20 cellular contexts compared by ENCODE assay signal in the genomic region with DNA sequence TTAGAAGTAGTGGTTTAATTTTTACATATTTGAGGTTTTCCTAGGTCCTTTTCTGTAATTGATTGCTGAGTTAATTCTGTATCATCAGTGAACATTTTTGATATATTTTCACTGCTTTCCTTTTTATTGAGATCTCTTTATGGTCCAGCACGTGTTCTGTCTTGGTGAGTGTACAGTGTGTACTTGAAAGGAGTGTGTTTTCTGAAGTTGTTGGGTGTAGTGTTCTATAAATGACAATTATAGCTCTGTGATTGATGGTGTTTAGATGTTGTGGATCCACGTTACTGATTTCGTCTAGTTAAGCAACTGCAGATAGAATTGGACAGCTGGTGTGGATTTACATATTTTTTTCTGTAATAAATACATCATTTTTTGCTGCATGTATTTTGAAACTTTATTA. TPM values are rescaled to one million over a fixed set of nuclear protein-coding genes. Genes with fewer than 3 reads are reported as not detected.
DNase-seq lines count a peak whose midpoint lies in the region; ATAC-seq, FAIRE-seq and TF ChIP-seq lines count a peak whose summit lies in the region.
"Had no signal": no experiment of that assay in that cellular context is flagged by ENCODE, and none has a peak within 500 bp of the region (broad histone marks: within the 10 kb centered on the region; RNA-seq: fewer than 3 reads in every experiment).

No MANE protein-coding gene starts in this region.

- H3K36me3 ChIP-seq in breast epithelium, result no peaks in the 10 kb centered on the region
- H3K36me3 ChIP-seq in K562 (ENCODE audit: control insufficient read depth, insufficient read depth, low read length), result peaks cover 5% of the 10 kb centered on the region; the same call in 1 of the 3 replicates
- H3K36me3 ChIP-seq in mucosa of descending colon (ENCODE audit: low read depth), result no peaks in the 10 kb centered on the region
- no peaks in the 10 kb centered on the region for H3K36me3 ChIP-seq in CD8-positive, alpha-beta T cell (ENCODE audit: insufficient read depth, low read length)
- H3K36me3 ChIP-seq: thyroid gland had no signal

- H3K4me1 ChIP-seq in breast epithelium (no peaks in the 10 kb centered on the region), K562 (replicated peaks in 1 of 2; ENCODE audit: control insufficient read depth in 2 of 2, insufficient read depth in 2 of 2, low read length in 2 of 2) (peaks cover 3 to 11% of the 10 kb centered on the region in 2 experiments; a peak in 4 of 5 replicates), mucosa of descending colon (ENCODE audit: low read depth) (peaks cover 48% of the 10 kb centered on the region)
- H3K4me1 ChIP-seq in CD8-positive, alpha-beta T cell (ENCODE audit: insufficient read depth, low read length), result peaks cover 38% of the 10 kb centered on the region

- no peaks in the 10 kb centered on the region for H3K27me3 Mint-ChIP-seq in MCF 10A (ENCODE audit: insufficient read depth, unreplicated experiment)
- no peaks in the 10 kb centered on the region for H3K27me3 Mint-ChIP-seq in CD8-positive, alpha-beta T cell (ENCODE audit: low read depth)
- H3K27me3 Mint-ChIP-seq: activated CD4-positive, alpha-beta memory T cell treated with anti-CD3 and anti-CD28 coated beads for 36 hours; activated naive CD8-positive, alpha-beta T cell treated with anti-CD3 and anti-CD28 coated beads, Interleukin-2, amount 10 ng/mL, durations not matched to agents 7 days and 5 days had no signal

- peak overlapping the region; percentile 76 for H3K27ac Mint-ChIP-seq in MCF 10A (ENCODE audit: low read depth, unreplicated experiment)
- no peak overlapping the region for H3K27ac Mint-ChIP-seq in CD8-positive, alpha-beta T cell
- H3K27ac Mint-ChIP-seq: activated CD4-positive, alpha-beta memory T cell treated with anti-CD3 and anti-CD28 coated beads for 36 hours; activated naive CD8-positive, alpha-beta T cell treated with anti-CD3 and anti-CD28 coated beads, Interleukin-2, amount 10 ng/mL, durations not matched to agents 7 days and 5 days; T-helper 1 cell treated with Interleukin-12 subunit alpha and Interleukin-12 subunit beta and Interleukin-4 antibody, amounts not matched to agents 30 μg/mL and 1 μg/mL, for 36 hours had no signal

- H3K4me3 ChIP-seq in breast epithelium, result no peak overlapping the region
- H3K4me3 ChIP-seq in K562, result 0 out of 2 replicates have a peak overlapping the region, but pooled peaks have one; percentile 19
- no peak overlapping the region for H3K4me3 ChIP-seq in mucosa of descending colon
- no peak overlapping the region for H3K4me3 ChIP-seq in CD8-positive, alpha-beta T cell (ENCODE audit: low read depth, low read length)
- H3K4me3 ChIP-seq: thyroid gland had no signal

- intact Hi-C loops in MCF 10A (cut with micrococcal nuclease), result no loop called here
- intact Hi-C loops in breast epithelium (cut with DNase I; ENCODE audit: low total_unique reads), result loop anchor here (5.0 kb wide), 1 partner anchor 87 kb away; no protein-coding TSS in a partner anchor
- intact Hi-C loops in K562 (cut with micrococcal nuclease), result no loop called here
- intact Hi-C loops in mucosa of descending colon (cut with DNase I, micrococcal nuclease), result no loop called here
- intact Hi-C loops in CD8-positive, alpha-beta T cell (cut with DNase I, micrococcal nuclease), result loop anchor here in 1 of 2 experiments (5.0 kb wide), 1 partner anchor 42 kb away; no protein-coding TSS in a partner anchor

- H3K9me3 ChIP-seq in breast epithelium, result no peaks in the 10 kb centered on the region
- no peaks in the 10 kb centered on the region for H3K9me3 ChIP-seq in K562 (replicated peaks; ENCODE audit: control insufficient read depth, insufficient read depth, low read depth, low read length)
- H3K9me3 ChIP-seq in mucosa of descending colon, result no peaks in the 10 kb centered on the region
- H3K9me3 ChIP-seq in CD8-positive, alpha-beta T cell (ENCODE audit: low read length), result no peaks in the 10 kb centered on the region
- H3K9me3 ChIP-seq: thyroid gland had no signal

- H3K27me3 ChIP-seq in breast epithelium, result no peaks in the 10 kb centered on the region
- H3K27me3 ChIP-seq in K562 (ENCODE audit: control insufficient read depth in 2 of 2, insufficient read depth in 2 of 2, low read length in 2 of 2), result no peaks in the 10 kb centered on the region
- H3K27me3 ChIP-seq in CD8-positive, alpha-beta T cell (ENCODE audit: insufficient read depth, low read length), result no peaks in the 10 kb centered on the region
- H3K27me3 ChIP-seq: thyroid gland had no signal

- BruUV-seq in MCF 10A (replicated peaks; lab: Mats Ljungman, UMichigan), result no TSS peak
- no TSS peak for BruUV-seq in K562 (replicated peaks; lab: Mats Ljungman, UMichigan)

- H3K4me1 Mint-ChIP-seq in MCF 10A (ENCODE audit: insufficient read depth, unreplicated experiment), result peaks cover 33% of the 10 kb centered on the region
- H3K4me1 Mint-ChIP-seq in CD8-positive, alpha-beta T cell (ENCODE audit: low read depth), result peaks cover 77% of the 10 kb centered on the region

- H3K4me2 ChIP-seq in K562 (ENCODE audit: insufficient read depth, low read length), result peak overlapping the region; percentile 63

- H3K4me3 Mint-ChIP-seq in MCF 10A (ENCODE audit: unreplicated experiment), result no peak overlapping the region
- no peak overlapping the region for H3K4me3 Mint-ChIP-seq in CD8-positive, alpha-beta T cell
- H3K4me3 Mint-ChIP-seq: activated CD4-positive, alpha-beta memory T cell treated with anti-CD3 and anti-CD28 coated beads for 36 hours; activated naive CD8-positive, alpha-beta T cell treated with anti-CD3 and anti-CD28 coated beads, Interleukin-2, amount 10 ng/mL, durations not matched to agents 7 days and 5 days; T-helper 1 cell treated with Interleukin-12 subunit alpha and Interleukin-12 subunit beta and Interleukin-4 antibody, amounts not matched to agents 30 μg/mL and 1 μg/mL, for 36 hours had no signal

- peaks cover 93% of the 10 kb centered on the region for H3K79me2 ChIP-seq in K562 (ENCODE audit: control insufficient read depth, insufficient read depth, low read length)

- TF ChIP-seq EP300 in K562 (IDR thresholded peaks at IDR 0.05; ENCODE audit: low read length), result no peak

- peak overlapping the region in 1 of 2 experiments; percentile 55; a peak in 2 of 4 replicates for H3K9ac ChIP-seq in K562 (ENCODE audit: insufficient read depth in 1 of 2, low read depth in 2 of 2, low read length in 2 of 2)

- CTCF ChIA-PET in MCF 10A (lab: Yijun Ruan, JAX), result no interaction called here
- CTCF ChIA-PET in K562 (lab: Yijun Ruan, JAX; ENCODE audit: low intra/inter-chr PET ratio), result no interaction called here
- CTCF ChIA-PET in CD8-positive, alpha-beta T cell (lab: Charles Lee), result no interaction called here

- no peaks in the 10 kb centered on the region for H4K20me1 ChIP-seq in K562 (replicated peaks; ENCODE audit: control insufficient read depth, insufficient read depth, low read length)

- in situ Hi-C loops in K562 (cut with MboI), result no loop called here

- H3K9me3 Mint-ChIP-seq in MCF 10A (ENCODE audit: unreplicated experiment), result no peaks in the 10 kb centered on the region
- H3K9me3 Mint-ChIP-seq in CD8-positive, alpha-beta T cell, result no peaks in the 10 kb centered on the region
- H3K9me3 Mint-ChIP-seq: activated CD4-positive, alpha-beta memory T cell treated with anti-CD3 and anti-CD28 coated beads for 36 hours; T-helper 1 cell treated with Interleukin-12 subunit alpha and Interleukin-12 subunit beta and Interleukin-4 antibody, amounts not matched to agents 30 μg/mL and 1 μg/mL, for 36 hours had no signal

- H3K9me1 ChIP-seq in K562 (ENCODE audit: control insufficient read depth, insufficient read depth, low read length), result peaks cover 2% of the 10 kb centered on the region

- peak; percentile 22; the same call in 2 of the 3 replicates for ATAC-seq in K562
- ATAC-seq in mucosa of descending colon, result peak; percentile 65
- no peak for ATAC-seq in GM21390 (IDR thresholded peaks at IDR 0.05; ENCODE audit: unreplicated experiment)
- ATAC-seq in CD8-positive, alpha-beta T cell, result no peak
- no peak for ATAC-seq in HG02763 (IDR thresholded peaks at IDR 0.05; ENCODE audit: unreplicated experiment)

- H3K36me3 Mint-ChIP-seq in MCF 10A (ENCODE audit: insufficient read depth, unreplicated experiment), result peaks cover 11% of the 10 kb centered on the region
- H3K36me3 Mint-ChIP-seq in CD8-positive, alpha-beta T cell, result peaks cover 23% of the 10 kb centered on the region

- TF ChIP-seq CTCF in MCF 10A (IDR thresholded peaks at IDR 0.05; ENCODE audit: unreplicated experiment) (no peak), breast epithelium (IDR thresholded peaks at IDR 0.05) (no peak), K562 (IDR thresholded peaks at IDR 0.05 in 2 of 3, conservative IDR thresholded peaks at IDR 0.05 in 1 of 3; ENCODE audit: insufficient read depth in 2 of 3, low read depth in 1 of 3, low read length in 3 of 3) (no peak), mucosa of descending colon (IDR thresholded peaks at IDR 0.05) (no peak)
- no peak for TF ChIP-seq CTCF in CD8-positive, alpha-beta T cell (IDR thresholded peaks at IDR 0.05)

- TF ChIP-seq POLR2A in breast epithelium (IDR thresholded peaks at IDR 0.05) (no peak), K562 (conservative IDR thresholded peaks at IDR 0.05) (no peak)

- H3K27ac ChIP-seq in breast epithelium (peak overlapping the region in 1 of 2 donors; percentile 67), K562 (ENCODE audit: extremely low read depth, low read depth, low read length) (peak overlapping the region; percentile 72; the same call in 2 of the 3 replicates)
- H3K27ac ChIP-seq in CD8-positive, alpha-beta T cell (ENCODE audit: low read depth, low read length), result no peak overlapping the region
- H3K27ac ChIP-seq: thyroid gland had no signal

- H2AFZ ChIP-seq in K562 (ENCODE audit: low read depth, low read length), result no peak overlapping the region

- no peak for TF ChIP-seq RAD21 in K562 (CRISPR knock-in tag; conservative IDR thresholded peaks at IDR 0.05 in 1 of 2, IDR thresholded peaks at IDR 0.05 in 1 of 2)

- POLR2A ChIA-PET in MCF 10A (lab: Yijun Ruan, JAX), result interaction anchor here (0.6 to 1.8 kb wide), 5 partner anchors 10 to 1656 kb away, joined by 3 to 5 read pairs (median 3); no protein-coding TSS in a partner anchor
- POLR2A ChIA-PET in K562 (lab: Yijun Ruan, JAX), result interaction anchor here (0.8 kb wide), 1 partner anchor 10 kb away, joined by 3 read pairs; no protein-coding TSS in a partner anchor
- POLR2A ChIA-PET in CD8-positive, alpha-beta T cell (lab: Charles Lee), result no interaction called here

- 5% methylated on average over 3 of the region's 3 CpGs for WGBS in K562 (ENCODE audit: insufficient coverage, low coverage, missing lambda C conversion rate)

- FAIRE-seq in K562 (lab: Jason Lieb, UNC), result no peak
- FAIRE-seq: bronchial epithelial cell had no signal

- DNase-seq in MCF 10A (ENCODE audit: unreplicated experiment) (no peak), breast epithelium (ENCODE audit: low spot score in 2 of 2) (no peak), K562 (ENCODE audit: extremely low read depth in 1 of 4, low spot score in 3 of 4) (no peak), mucosa of descending colon (no peak), HK-2 (ENCODE audit: unreplicated experiment) (no peak)
- DNase-seq in CD8-positive, alpha-beta T cell, result no peak
- DNase-seq: ACHN; activated CD4-positive, alpha-beta memory T cell treated with anti-CD3 and anti-CD28 coated beads for 36 hours; activated naive CD8-positive, alpha-beta T cell treated with anti-CD3 and anti-CD28 coated beads, Interleukin-2, amount 10 ng/mL, durations not matched to agents 7 days and 5 days; activated T-cell treated with anti-CD3 and anti-CD28 coated beads, Interleukin-2, amount 50 U/mL, for 48 hours; H7; head of caudate nucleus; KBM-7; NCI-H526 treated with DMSO at 0.1 percent for 48 hours; SHP77; thyroid gland had no signal

RNA-seq across cellular contexts. Expression of a gene that starts 32.7 kb away (rescaled TPM):
- total RNA-seq in MCF 10A (2022) (74.2 and 86.1 TPM in 2 replicates), breast epithelium (100 to 1,000 TPM in 1 of 3 donors, 10 to 100 TPM in 2; 77.0 to 145 (median 78.4) TPM), K562 (2014; rRNA removed) (18.1 and 27.0 TPM in 2 replicates), K562 (2014; rRNA removed; fragmentation: Illumina TruSeq; extraction: Trizol) (38.1 and 47.1 TPM in 2 replicates), K562 (2015; rRNA removed; fragmentation: Illumina TruSeq; extraction: Trizol) (37.4 and 37.9 TPM in 2 replicates), K562 (2021) (51.2 and 51.3 TPM in 2 replicates), mucosa of descending colon (10 to 100 TPM; 69.2 to 76.3 (median 73.0) TPM)
- total RNA-seq in K562 (2011; cell fraction: chromatin; rRNA removed; ENCODE audit: low replicate concordance), result 31.0 and 37.9 TPM in 2 replicates
- total RNA-seq in K562 (2011; cell fraction: nucleolus; rRNA removed), result 14.8 and 17.1 TPM in 2 replicates
- total RNA-seq in K562 (2011; cell fraction: nucleoplasm; rRNA removed), result 16.6 and 31.9 TPM in 2 replicates
- polyA plus RNA-seq in K562 (2011; rRNA removed) (79.5 and 97.5 TPM in 2 replicates), K562 (2014; fragmentation: Illumina TruSeq; extraction: Trizol) (35.3 and 36.0 TPM in 2 replicates), K562 (2014; fragmentation: Nextera tagmentation; extraction: Ambion mirVana) (10 to 100 TPM; 11.2 to 14.0 TPM), K562 (2014; rRNA removed) (17.1 and 28.7 TPM in 2 replicates)
- 88.8 TPM in 2 replicates for polyA plus RNA-seq in K562 (2011; cell fraction: cytosol; rRNA removed)
- 65.1 and 73.6 TPM in 2 replicates for polyA plus RNA-seq in K562 (2011; cell fraction: nucleus; rRNA removed)
- polyA plus RNA-seq in K562 (2012), result 27.7 and 28.0 TPM in 2 replicates
- 120 and 162 TPM in 2 replicates for polyA minus RNA-seq in K562 (2011; rRNA and poly(A)+ RNA removed)
- 42.0 and 75.2 TPM in 2 replicates for polyA minus RNA-seq in K562 (2011; cell fraction: cytosol; rRNA and poly(A)+ RNA removed)
- polyA minus RNA-seq in K562 (2011; cell fraction: nucleus; rRNA and poly(A)+ RNA removed), result 19.5 and 36.4 TPM in 2 replicates
- total RNA-seq in CD8-positive, alpha-beta T cell, result 10 to 100 TPM; 51.0 to 56.0 TPM

Comparison
In these comparisons a context has a peak if more than half of its experiments do, and no peak if none do; other contexts are left out.
1. ATAC-seq: peak in K562 (single experiment) and mucosa of descending colon (single experiment); none in GM21390 (single experiment), CD8-positive, alpha-beta T cell (single experiment) and HG02763 (single experiment).